In genomic region chr5:177426566-177427210, GRCh38 we compare ENCODE assay signal across 7 cellular contexts. TPM values are rescaled to one million over a fixed set of nuclear protein-coding genes. Genes with fewer than 3 reads are reported as not detected.
DNase-seq lines count a peak whose midpoint lies in the region; ATAC-seq and TF ChIP-seq lines count a peak whose summit lies in the region.

Gene GRK6, plus strand, starts transcription at chr5:177426676. Its CDS starts 170 bp downstream, at chr5:177426846.

- intact Hi-C loops in activated T-helper 2 cell treated with anti-CD3 and anti-CD28 coated beads, Interferon-gamma antibody, Interleukin-2, Interleukin-4, amounts not matched to agents 10 μg/mL and 5 μg/mL and 100 μg/mL, durations not matched to agents 14 hours and 24 hours and 36 hours (cut with micrococcal nuclease) = loop anchor here (1.0 to 5.0 kb wide), 7 partner anchors 22 to 890 kb away; partner anchors contain the start of genes PDLIM7 and RNF44

- H3K27me3 ChIP-seq in NT2/D1 (ENCODE audit: insufficient read depth, insufficient read length) (no peaks in the 10 kb centered on the region), neutrophil (no peaks in the 10 kb centered on the region)

- H3K36me3 ChIP-seq in NT2/D1 (ENCODE audit: insufficient read depth, insufficient read length, low read length) (peaks cover 28% of the 10 kb centered on the region), neutrophil (peaks cover 18% of the 10 kb centered on the region)

- H3K9ac ChIP-seq in NT2/D1 (ENCODE audit: insufficient read length, low read depth) = peak within 1 kb of the TSS; percentile 97

- no peak for TF ChIP-seq CTCF in foreskin fibroblast (IDR thresholded peaks at IDR 0.05; ENCODE audit: low read depth, low read length)
- peak; percentile 8 for TF ChIP-seq CTCF in neutrophil (IDR thresholded peaks at IDR 0.05)

- H3K4me3 ChIP-seq in NT2/D1 (ENCODE audit: insufficient read length, low read depth) (peak within 1 kb of the TSS; percentile 90), foreskin fibroblast (ENCODE audit: low read depth in 1 of 2, low read length in 2 of 2) (peak within 1 kb of the TSS; percentile 70 to 75), neutrophil (ENCODE audit: low read depth in 1 of 2, low read length in 1 of 2) (peak within 1 kb of the TSS; percentile 88 to 97)

- H3K4me3 Mint-ChIP-seq in activated T-helper 2 cell treated with anti-CD3 and anti-CD28 coated beads, Interferon-gamma antibody, Interleukin-2, Interleukin-4, amounts not matched to agents 10 μg/mL and 5 μg/mL and 100 μg/mL, durations not matched to agents 14 hours and 24 hours and 36 hours (ENCODE audit: low read depth) = peak within 1 kb of the TSS; percentile 91

- H3K4me1 ChIP-seq in NT2/D1 (ENCODE audit: insufficient read depth, insufficient read length) (peaks cover 25% of the 10 kb centered on the region), neutrophil (ENCODE audit: control insufficient read depth in 1 of 2, insufficient read depth in 1 of 2, low read depth in 1 of 2, low read length in 1 of 2) (peaks cover 59 to 66% of the 10 kb centered on the region in 2 experiments)

- H3K9me3 Mint-ChIP-seq in activated T-helper 2 cell treated with anti-CD3 and anti-CD28 coated beads, Interferon-gamma antibody, Interleukin-2, Interleukin-4, amounts not matched to agents 10 μg/mL and 5 μg/mL and 100 μg/mL, durations not matched to agents 14 hours and 24 hours and 36 hours = no peaks in the 10 kb centered on the region

- peaks cover 41% of the 10 kb centered on the region for H3K36me3 Mint-ChIP-seq in activated T-helper 2 cell treated with anti-CD3 and anti-CD28 coated beads, Interferon-gamma antibody, Interleukin-2, Interleukin-4, amounts not matched to agents 10 μg/mL and 5 μg/mL and 100 μg/mL, durations not matched to agents 14 hours and 24 hours and 36 hours (ENCODE audit: low read depth)

- peak within 1 kb of the TSS; percentile 95 for H3K27ac Mint-ChIP-seq in activated T-helper 2 cell treated with anti-CD3 and anti-CD28 coated beads, Interferon-gamma antibody, Interleukin-2, Interleukin-4, amounts not matched to agents 10 μg/mL and 5 μg/mL and 100 μg/mL, durations not matched to agents 14 hours and 24 hours and 36 hours

- no peaks in the 10 kb centered on the region for H3K27me3 Mint-ChIP-seq in activated T-helper 2 cell treated with anti-CD3 and anti-CD28 coated beads, Interferon-gamma antibody, Interleukin-2, Interleukin-4, amounts not matched to agents 10 μg/mL and 5 μg/mL and 100 μg/mL, durations not matched to agents 14 hours and 24 hours and 36 hours (ENCODE audit: low read depth)

- peaks cover 53% of the 10 kb centered on the region for H3K4me1 Mint-ChIP-seq in activated T-helper 2 cell treated with anti-CD3 and anti-CD28 coated beads, Interferon-gamma antibody, Interleukin-2, Interleukin-4, amounts not matched to agents 10 μg/mL and 5 μg/mL and 100 μg/mL, durations not matched to agents 14 hours and 24 hours and 36 hours (ENCODE audit: low read depth)

- ATAC-seq in GM18511 (IDR thresholded peaks at IDR 0.05; ENCODE audit: unreplicated experiment) (peak; percentile 7), HG02642 (IDR thresholded peaks at IDR 0.05; ENCODE audit: poor library complexity, unreplicated experiment) (peak; percentile 9)

- DNase-seq in NT2/D1 (ENCODE audit: low read depth, low spot score) (no peak), foreskin fibroblast (no peak), cerebellar cortex (ENCODE audit: low spot score) (no peak)
- peak; percentile 74 for DNase-seq in activated T-helper 2 cell treated with anti-CD3 and anti-CD28 coated beads, Interferon-gamma antibody, Interleukin-2, Interleukin-4, amounts not matched to agents 10 μg/mL and 5 μg/mL and 100 μg/mL, durations not matched to agents 14 hours and 24 hours and 36 hours (ENCODE audit: low spot score)

- H3K9me3 ChIP-seq in NT2/D1 (ENCODE audit: insufficient read depth, low read length) (no peaks in the 10 kb centered on the region), neutrophil (no peaks in the 10 kb centered on the region)

- peak within 1 kb of the TSS; percentile 98 for H3K27ac ChIP-seq in neutrophil

RNA-seq across cellular contexts. Expression of gene GRK6, which starts in this region (rescaled TPM):
- 131 and 134 TPM in 2 replicates for total RNA-seq in activated T-helper 2 cell treated with anti-CD3 and anti-CD28 coated beads, Interferon-gamma antibody, Interleukin-2, Interleukin-4, amounts not matched to agents 10 μg/mL and 5 μg/mL and 100 μg/mL, durations not matched to agents 14 hours and 24 hours and 36 hours
